ENCODE assay signal across 9 cellular contexts in the genomic region with DNA sequence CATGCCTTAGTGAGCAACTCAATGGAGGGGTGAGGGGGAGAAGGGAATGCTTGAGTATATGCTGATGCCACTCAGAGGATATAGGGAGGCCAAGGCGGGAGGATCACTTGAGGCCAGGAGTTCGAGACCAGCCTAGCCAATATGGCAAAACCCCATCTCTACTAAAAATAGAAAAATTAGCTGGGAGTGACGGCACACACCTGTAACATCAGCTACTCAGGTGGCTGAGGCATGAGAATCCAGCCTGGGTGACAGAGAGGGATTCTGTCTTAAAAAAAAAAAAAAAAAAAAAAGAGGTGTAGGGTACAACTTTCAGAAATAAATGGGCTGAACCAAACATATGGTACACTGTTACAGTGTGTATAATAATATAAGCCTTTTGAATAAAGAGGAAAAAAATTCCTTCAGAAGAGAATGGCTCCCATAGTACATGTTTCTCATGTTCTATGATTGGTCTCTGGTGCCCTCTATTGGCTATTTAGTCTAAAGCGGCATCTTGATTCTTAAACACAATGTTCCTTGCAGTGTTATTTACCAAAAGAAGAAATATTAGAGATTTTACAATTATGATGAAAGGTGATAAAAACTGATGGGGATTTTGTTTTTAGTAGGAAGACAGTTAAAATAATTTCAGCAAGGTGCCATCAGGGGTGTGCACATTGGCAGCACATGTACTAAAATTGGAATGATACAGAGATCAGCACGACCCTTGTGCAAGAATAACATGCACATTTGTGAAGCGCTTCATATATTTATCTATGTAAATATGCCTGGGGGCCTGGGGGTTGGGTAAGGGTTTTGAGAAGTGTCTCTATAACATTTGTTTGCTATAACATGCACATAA.
DNase-seq lines count a peak whose midpoint lies in the region; ATAC-seq, FAIRE-seq and TF ChIP-seq lines count a peak whose summit lies in the region.
"Had no signal": no experiment of that assay in that cellular context is flagged by ENCODE, and none has a peak within 500 bp of the region (broad histone marks: within the 10 kb centered on the region; RNA-seq: fewer than 3 reads in every experiment).

No MANE protein-coding gene starts in this region.

- no peak overlapping the region for H3K27ac ChIP-seq in brain microvascular endothelial cell
- H3K27ac ChIP-seq in thoracic aorta = peak overlapping the region; percentile 58 to 81

- peak; percentile 52 for TF ChIP-seq CTCF in brain microvascular endothelial cell (IDR thresholded peaks at IDR 0.05; ENCODE audit: low read depth, low read length, missing control alignments)
- TF ChIP-seq CTCF in thoracic aorta (IDR thresholded peaks at IDR 0.05) = peak; percentile 53

- peak; percentile 47 for DNase-seq in activated CD4-positive, alpha-beta T cell treated with anti-CD3 and anti-CD28 coated beads, Interleukin-2, amount 10 ng/mL, durations not matched to agents 7 days and 5 days
- no peak for DNase-seq in activated CD4-positive, alpha-beta T cell treated with anti-CD3 and anti-CD28 coated beads, Interleukin-2, amount 50 U/mL, for 4 hours
- DNase-seq in NCI-H748 (lab: John Stamatoyannopoulos, UW; ENCODE audit: unreplicated experiment) (peak; percentile 62), brain microvascular endothelial cell (peak; percentile 50), thoracic aorta (ENCODE audit: low spot score) (no peak), NCI-H226 (no peak)
- DNase-seq: activated naive CD8-positive, alpha-beta T cell treated with anti-CD3 and anti-CD28 coated beads, Interleukin-2, amount 10 ng/mL, durations not matched to agents 7 days and 5 days had no signal

- no peaks in the 10 kb centered on the region for H3K9me3 ChIP-seq in thoracic aorta

- FAIRE-seq in islet of Langerhans (lab: Jason Lieb, UNC) = peak; percentile 97

- POLR2A ChIA-PET in activated CD4-positive, alpha-beta T cell treated with anti-CD3 and anti-CD28 coated beads, Interleukin-2, amount 10 ng/mL, durations not matched to agents 7 days and 5 days (lab: Charles Lee) = interaction anchor here (0.7 kb wide), 1 partner anchor 14 kb away, joined by 7 read pairs; no protein-coding TSS in a partner anchor

- ATAC-seq in HG03565 (IDR thresholded peaks at IDR 0.05; ENCODE audit: unreplicated experiment) = peak; percentile 59
- ATAC-seq in thoracic aorta (ENCODE audit: insufficient number of reproducible peaks, low FRiP score, low read depth) = peak; percentile 40

- no peak overlapping the region for H3K27ac Mint-ChIP-seq in activated CD4-positive, alpha-beta T cell treated with anti-CD3 and anti-CD28 coated beads, Interleukin-2, amount 10 ng/mL, durations not matched to agents 7 days and 5 days
- H3K27ac Mint-ChIP-seq: activated naive CD8-positive, alpha-beta T cell treated with anti-CD3 and anti-CD28 coated beads, Interleukin-2, amount 10 ng/mL, durations not matched to agents 7 days and 5 days had no signal

- H3K27me3 ChIP-seq in brain microvascular endothelial cell (replicated peaks) = no peaks in the 10 kb centered on the region
- H3K27me3 ChIP-seq in thoracic aorta (replicated peaks; ENCODE audit: insufficient read depth) = no peaks in the 10 kb centered on the region

- H3K4me3 Mint-ChIP-seq in activated CD4-positive, alpha-beta T cell treated with anti-CD3 and anti-CD28 coated beads, Interleukin-2, amount 10 ng/mL, durations not matched to agents 7 days and 5 days = no peak overlapping the region
- H3K4me3 Mint-ChIP-seq: activated naive CD8-positive, alpha-beta T cell treated with anti-CD3 and anti-CD28 coated beads, Interleukin-2, amount 10 ng/mL, durations not matched to agents 7 days and 5 days had no signal

- peaks cover 23 to 47% of the 10 kb centered on the region in 2 donors for H3K4me1 ChIP-seq in thoracic aorta (ENCODE audit: control insufficient read depth in 1 of 2, low read depth in 2 of 2)

- H3K4me1 Mint-ChIP-seq in activated CD4-positive, alpha-beta T cell treated with anti-CD3 and anti-CD28 coated beads, Interleukin-2, amount 10 ng/mL, durations not matched to agents 7 days and 5 days = no peaks in the 10 kb centered on the region
- H3K4me1 Mint-ChIP-seq: activated naive CD8-positive, alpha-beta T cell treated with anti-CD3 and anti-CD28 coated beads, Interleukin-2, amount 10 ng/mL, durations not matched to agents 7 days and 5 days had no signal

- no peaks in the 10 kb centered on the region for H3K9me3 Mint-ChIP-seq in activated CD4-positive, alpha-beta T cell treated with anti-CD3 and anti-CD28 coated beads, Interleukin-2, amount 10 ng/mL, durations not matched to agents 7 days and 5 days
- H3K9me3 Mint-ChIP-seq: activated naive CD8-positive, alpha-beta T cell treated with anti-CD3 and anti-CD28 coated beads, Interleukin-2, amount 10 ng/mL, durations not matched to agents 7 days and 5 days had no signal

- in situ Hi-C loops in brain microvascular endothelial cell (cut with HindIII; ENCODE audit: low pct_ligation_motif_present, low sequenced_read_pairs) = no loop called here

- no peak overlapping the region for H3K4me3 ChIP-seq in brain microvascular endothelial cell (ENCODE audit: low read depth, low read length)
- H3K4me3 ChIP-seq in thoracic aorta = no peak overlapping the region

- H3K36me3 Mint-ChIP-seq in activated CD4-positive, alpha-beta T cell treated with anti-CD3 and anti-CD28 coated beads, Interleukin-2, amount 10 ng/mL, durations not matched to agents 7 days and 5 days (ENCODE audit: low read depth) = no peaks in the 10 kb centered on the region
- H3K36me3 Mint-ChIP-seq: activated naive CD8-positive, alpha-beta T cell treated with anti-CD3 and anti-CD28 coated beads, Interleukin-2, amount 10 ng/mL, durations not matched to agents 7 days and 5 days had no signal

- CTCF ChIA-PET in activated CD4-positive, alpha-beta T cell treated with anti-CD3 and anti-CD28 coated beads, Interleukin-2, amount 10 ng/mL, durations not matched to agents 7 days and 5 days (lab: Charles Lee) = interaction anchor here (0.6 to 1.6 kb wide), 4 partner anchors 207 to 868 kb away, joined by 4 read pairs; no protein-coding TSS in a partner anchor

- H3K27me3 Mint-ChIP-seq in activated CD4-positive, alpha-beta T cell treated with anti-CD3 and anti-CD28 coated beads, Interleukin-2, amount 10 ng/mL, durations not matched to agents 7 days and 5 days = no peaks in the 10 kb centered on the region
- H3K27me3 Mint-ChIP-seq: activated naive CD8-positive, alpha-beta T cell treated with anti-CD3 and anti-CD28 coated beads, Interleukin-2, amount 10 ng/mL, durations not matched to agents 7 days and 5 days had no signal

- H3K36me3 ChIP-seq in brain microvascular endothelial cell (replicated peaks) = no peaks in the 10 kb centered on the region
- H3K36me3 ChIP-seq in thoracic aorta = peaks cover 5% of the 10 kb centered on the region

Comparison
In these comparisons a context has a peak if more than half of its experiments do, and no peak if none do; other contexts are left out.
1. DNase-seq: peak in activated CD4-positive, alpha-beta T cell treated with anti-CD3 and anti-CD28 coated beads, Interleukin-2, amount 10 ng/mL, durations not matched to agents 7 days and 5 days (single experiment), NCI-H748 (single experiment) and brain microvascular endothelial cell (single experiment); none in activated CD4-positive, alpha-beta T cell treated with anti-CD3 and anti-CD28 coated beads, Interleukin-2, amount 50 U/mL, for 4 hours (0 of 2), thoracic aorta (single experiment) and NCI-H226 (single experiment).